ENCODE assay signal across 8 cellular contexts in the genomic region with DNA sequence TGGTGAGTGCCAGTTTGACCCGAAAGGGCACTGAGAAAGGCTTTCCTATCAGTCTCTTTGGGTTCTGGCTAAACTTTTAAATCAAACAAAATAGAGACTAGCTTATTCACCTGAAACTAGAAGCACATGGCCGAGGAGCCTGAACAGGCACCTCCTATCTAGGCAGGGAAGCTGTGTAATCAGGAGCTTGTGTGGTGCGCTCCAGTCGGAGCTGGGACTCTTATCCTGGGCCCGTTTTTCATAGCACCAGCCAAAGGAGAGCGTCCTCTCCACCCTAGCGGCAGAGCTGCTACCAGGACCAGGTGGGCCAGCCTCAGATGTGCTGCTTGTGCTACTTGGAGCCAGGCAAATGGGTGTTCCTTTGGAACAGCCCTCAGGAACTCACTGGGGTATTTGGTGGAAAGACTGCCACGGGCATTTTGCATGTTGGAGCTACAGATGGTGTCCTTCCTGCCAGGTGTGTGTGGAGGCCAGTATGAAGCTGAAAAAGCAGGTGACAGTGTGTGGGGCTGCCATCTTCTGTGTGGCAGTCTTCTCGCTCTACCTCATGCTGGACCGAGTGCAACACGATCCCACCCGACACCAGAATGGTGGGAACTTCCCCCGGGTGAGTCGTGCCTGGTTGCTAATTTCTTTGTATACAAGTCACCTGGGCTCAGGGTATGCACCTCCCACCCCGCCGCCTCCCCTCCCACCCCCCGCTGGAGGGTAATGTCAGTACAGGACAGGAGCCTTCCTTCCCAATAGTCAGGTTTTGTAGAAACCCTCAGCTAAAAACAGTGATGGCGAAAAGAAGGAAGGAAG. TPM values are rescaled to one million over a fixed set of nuclear protein-coding genes. Genes with fewer than 3 reads are reported as not detected.
DNase-seq lines count a peak whose midpoint lies in the region; ATAC-seq and TF ChIP-seq lines count a peak whose summit lies in the region.

No MANE protein-coding gene starts in this region.

- H3K36me3 Mint-ChIP-seq in CD14-positive monocyte = peaks cover 39 to 44% of the 10 kb centered on the region in 2 donors

- no peak for ATAC-seq in stimulated activated naive CD8-positive, alpha-beta T cell treated with anti-CD3 and anti-CD28 coated beads, Interleukin-15, Interleukin-2, amounts not matched to agents 100 U/mL and 50 U/mL, for 24 hours

- H3K9me3 Mint-ChIP-seq in CD14-positive monocyte = no peaks in the 10 kb centered on the region

- H3K9me3 ChIP-seq in HUES64 (ENCODE audit: insufficient read depth, low read depth, low read length) (no peaks in the 10 kb centered on the region), adrenal gland (replicated peaks in 1 of 3) (no peaks in the 10 kb centered on the region)

- peak overlapping the region; percentile 83 to 87 for H3K4me3 Mint-ChIP-seq in CD14-positive monocyte

- TF ChIP-seq CTCF in CD14-positive monocyte (IDR thresholded peaks at IDR 0.05) (no peak), adrenal gland (IDR thresholded peaks at IDR 0.05) (no peak)

- H3K9ac ChIP-seq in HUES64 (ENCODE audit: low read depth, low read length) = peak overlapping the region; percentile 67; the same call in 1 of the 2 replicates

- no peak overlapping the region for H3K27ac ChIP-seq in HUES64 (ENCODE audit: low read depth, low read length)
- H3K27ac ChIP-seq in adrenal gland = peak overlapping the region; percentile 90 to 99 (median 94)

- H3K36me3 ChIP-seq in HUES64 (ENCODE audit: insufficient read depth, low read length) = peaks cover 20% of the 10 kb centered on the region; the same call in 1 of the 2 replicates
- peaks cover 0 to 41% of the 10 kb centered on the region in 2 donors for H3K36me3 ChIP-seq in adrenal gland (replicated peaks in 1 of 2)

- H3K4me1 Mint-ChIP-seq in CD14-positive monocyte = peaks cover 25% of the 10 kb centered on the region

- peak overlapping the region in 2 of 7 donors; percentile 35 to 68 for H3K27ac Mint-ChIP-seq in CD14-positive monocyte

- TF ChIP-seq POLR2A in adrenal gland (IDR thresholded peaks at IDR 0.05) = no peak

- intact Hi-C loops in CD14-positive monocyte (cut with micrococcal nuclease) = loop anchor here in 1 of 2 donors (2.0 kb wide), 1 partner anchor 31 kb away; the partner anchor contains the start of gene UNC45A
- intact Hi-C loops in adrenal gland (cut with DNase I) = no loop called here

- peaks cover 29% of the 10 kb centered on the region for H3K27me3 ChIP-seq in HUES64 (ENCODE audit: insufficient read depth, low read length)
- no peaks in the 10 kb centered on the region for H3K27me3 ChIP-seq in adrenal gland

- H3K4me3 ChIP-seq in HUES64 (ENCODE audit: low read length) (peak overlapping the region; percentile 84), adrenal gland (peak overlapping the region in 2 of 4 donors; percentile 10 to 78)

- H3K27me3 Mint-ChIP-seq in CD14-positive monocyte (ENCODE audit: low read depth in 3 of 3) = peaks cover 0 to 9% (median 7%) of the 10 kb centered on the region in 3 donors

- 28% methylated on average over 15 of the region's 18 CpGs for WGBS in HUES64
- WGBS in adrenal gland, 4 donors = 72 to 78% (median 72%) methylated on average over 7 to 18 of the region's 18 CpGs

- H3K4me1 ChIP-seq in HUES64 (ENCODE audit: insufficient read depth, low read length) = peaks cover 12% of the 10 kb centered on the region; the same call in 1 of the 2 replicates
- H3K4me1 ChIP-seq in adrenal gland (replicated peaks in 1 of 2) = peaks cover 11 to 17% of the 10 kb centered on the region in 2 donors

- DNase-seq in CD14-positive monocyte (ENCODE audit: low spot score) (no peak), adrenal gland (no peak), iPS-NIHi11 (ENCODE audit: low spot score) (peak; percentile 72), MV-4-11 (lab: John Stamatoyannopoulos, UW) (no peak), NAMALWA (ENCODE audit: low spot score) (no peak)
- DNase-seq in stimulated activated naive CD8-positive, alpha-beta T cell treated with anti-CD3 and anti-CD28 coated beads, Interleukin-15, Interleukin-2, amounts not matched to agents 100 U/mL and 50 U/mL, for 24 hours = peak; percentile 33
- no peak for DNase-seq in activated effector memory CD4-positive, alpha-beta T cell treated with anti-CD3 and anti-CD28 coated beads, Interleukin-2, amount 50 U/mL, for 16 hours

RNA-seq across cellular contexts. Expression of gene MAN2A2, which starts 0.8 kb away (rescaled TPM):
- polyA plus RNA-seq in CD14-positive monocyte = 1 to 10 TPM; 6.6 to 7.3 TPM
- 8.1 TPM for polyA plus RNA-seq in HUES64 (2013, experiment 1 of 2)
- 12.6 TPM for polyA plus RNA-seq in HUES64 (2013, experiment 2 of 2)
- total RNA-seq in adrenal gland = 10 to 100 TPM; 52.3 to 94.6 (median 68.5) TPM
- 10 to 100 TPM; 26.5 to 83.3 (median 46.2) TPM for polyA plus RNA-seq in adrenal gland

RNA-seq across cellular contexts. Expression of gene FES, which starts 19.6 kb away (rescaled TPM):
- polyA plus RNA-seq in CD14-positive monocyte (100 to 1,000 TPM; 140 to 157 TPM), adrenal gland (10 to 100 TPM in 2 of 3 donors, 1 to 10 TPM in 1; 2.3 to 32.9 (median 19.5) TPM)
- polyA plus RNA-seq in HUES64 (2013, experiment 1 of 2) = 6.0 TPM
- polyA plus RNA-seq in HUES64 (2013, experiment 2 of 2) = 6.0 TPM
- total RNA-seq in adrenal gland = 10 to 100 TPM; 15.3 to 82.3 (median 27.7) TPM

RNA-seq across cellular contexts. Expression of gene HDDC3, which starts 28.4 kb away (rescaled TPM):
- polyA plus RNA-seq in CD14-positive monocyte (10 to 100 TPM; 14.8 to 19.7 TPM), adrenal gland (10 to 100 TPM; 19.9 to 31.5 (median 30.4) TPM)
- 10.5 TPM for polyA plus RNA-seq in HUES64 (2013, experiment 1 of 2)
- polyA plus RNA-seq in HUES64 (2013, experiment 2 of 2) = 12.4 TPM
- 10 to 100 TPM; 14.6 to 40.2 (median 25.0) TPM for total RNA-seq in adrenal gland

RNA-seq across cellular contexts. Expression of gene UNC45A, which starts 31.1 kb away (rescaled TPM):
- polyA plus RNA-seq in CD14-positive monocyte (10 to 100 TPM; 30.4 to 42.6 TPM), adrenal gland (10 to 100 TPM; 28.1 to 82.1 (median 71.1) TPM)
- 40.4 TPM for polyA plus RNA-seq in HUES64 (2013, experiment 1 of 2)
- 43.2 TPM for polyA plus RNA-seq in HUES64 (2013, experiment 2 of 2)
- 100 to 1,000 TPM in 1 of 8 donors, 10 to 100 TPM in 7; 32.2 to 114 (median 54.2) TPM for total RNA-seq in adrenal gland

RNA-seq across cellular contexts. Expression of gene FURIN, which starts 35.5 kb away (rescaled TPM):
- polyA plus RNA-seq in CD14-positive monocyte (10 to 100 TPM in 1 of 2 donors, 1 to 10 TPM in 1; 6.5 to 14.3 TPM), adrenal gland (10 to 100 TPM; 11.5 to 29.3 (median 24.7) TPM)
- 18.3 TPM for polyA plus RNA-seq in HUES64 (2013, experiment 1 of 2)
- 20.2 TPM for polyA plus RNA-seq in HUES64 (2013, experiment 2 of 2)
- total RNA-seq in adrenal gland = 100 to 1,000 TPM in 1 of 8 donors, 10 to 100 TPM in 7; 38.7 to 119 (median 50.0) TPM

Comparison
In these comparisons a context has a peak if more than half of its experiments do, and no peak if none do; other contexts are left out.
1. DNase-seq: peak in iPS-NIHi11 (single experiment) and stimulated activated naive CD8-positive, alpha-beta T cell treated with anti-CD3 and anti-CD28 coated beads, Interleukin-15, Interleukin-2, amounts not matched to agents 100 U/mL and 50 U/mL, for 24 hours (single experiment); none in CD14-positive monocyte (single experiment), adrenal gland (0 of 7), activated effector memory CD4-positive, alpha-beta T cell treated with anti-CD3 and anti-CD28 coated beads, Interleukin-2, amount 50 U/mL, for 16 hours (single experiment), MV-4-11 (single experiment) and NAMALWA (single experiment).
2. RNA of gene FES, which starts 19.6 kb away (polyA plus RNA-seq): 140 to 157 TPM in CD14-positive monocyte; 2.3 to 32.9 TPM in adrenal gland; every median in the first group is over 4 times any median in the second.